10 cellular contexts compared by ENCODE assay signal in genomic region chr11:69639843-69640242, GRCh38. TPM values are rescaled to one million over a fixed set of nuclear protein-coding genes. Genes with fewer than 3 reads are reported as not detected.
DNase-seq lines count a peak whose midpoint lies in the region; ATAC-seq and TF ChIP-seq lines count a peak whose summit lies in the region.
"Had no signal": no experiment of that assay in that cellular context is flagged by ENCODE, and none has a peak within 500 bp of the region (broad histone marks: within the 10 kb centered on the region; RNA-seq: fewer than 3 reads in every experiment).

No MANE protein-coding gene starts in this region.

- H3K9ac ChIP-seq in HUES6 (ENCODE audit: low read length) (peak overlapping the region; percentile 93), skeletal muscle satellite cell (ENCODE audit: low read depth, low read length) (peak overlapping the region; percentile 99)

- peaks cover 29% of the 10 kb centered on the region for H3K4me1 ChIP-seq in HUES6 (ENCODE audit: control insufficient read depth, insufficient read depth, low read length)
- peaks cover 14 to 52% of the 10 kb centered on the region in 2 donors for H3K4me1 ChIP-seq in ascending aorta
- peaks cover 51% of the 10 kb centered on the region for H3K4me1 ChIP-seq in skeletal muscle satellite cell (ENCODE audit: control insufficient read depth, insufficient read depth, low read length)

- H3K4me3 ChIP-seq in HUES6 (ENCODE audit: low read depth, low read length) (peak overlapping the region; percentile 100), ascending aorta (peak overlapping the region; percentile 88), iPS-11a (ENCODE audit: low read depth, low read length) (peak overlapping the region; percentile 41), skeletal muscle satellite cell (ENCODE audit: low read length) (peak overlapping the region; percentile 100)

- ATAC-seq in left cardiac atrium: no peak

- H3K27ac ChIP-seq in HUES6 (ENCODE audit: low read depth, low read length): peak overlapping the region; percentile 96; the same call in 1 of the 2 replicates
- H3K27ac ChIP-seq in ascending aorta: no peak overlapping the region

- TF ChIP-seq CTCF in ascending aorta (IDR thresholded peaks at IDR 0.05) (no peak), GM10266 (IDR thresholded peaks at IDR 0.05; ENCODE audit: control insufficient read depth, insufficient read depth, low read depth, missing control alignments) (no peak)

- peak overlapping the region; percentile 94 for H3K4me2 ChIP-seq in skeletal muscle satellite cell (ENCODE audit: low read length)

- intact Hi-C loops in ascending aorta (cut with DNase I): loop anchor here (5.0 to 10.0 kb wide), 3 partner anchors 223 to 798 kb away; partner anchors contain the start of gene CPT1A
- intact Hi-C loops in left cardiac atrium (cut with DNase I): loop anchor here (5.0 kb wide), 3 partner anchors 143 to 348 kb away; partner anchors contain the start of gene MYEOV (in 2 of the 2)

- peaks cover 16% of the 10 kb centered on the region for H3K36me3 ChIP-seq in HUES6 (ENCODE audit: control insufficient read depth, insufficient read depth, low read length)
- peaks cover 0 to 4% of the 10 kb centered on the region in 2 donors for H3K36me3 ChIP-seq in ascending aorta
- H3K36me3 ChIP-seq in skeletal muscle satellite cell (ENCODE audit: insufficient read depth, low read length): peaks cover 17% of the 10 kb centered on the region

- no peaks in the 10 kb centered on the region for H3K9me3 ChIP-seq in HUES6 (ENCODE audit: control insufficient read depth, insufficient read depth, low read depth, low read length)
- no peaks in the 10 kb centered on the region for H3K9me3 ChIP-seq in ascending aorta
- H3K9me3 ChIP-seq in skeletal muscle satellite cell (replicated peaks; ENCODE audit: low read length): no peaks in the 10 kb centered on the region

- peaks cover 22% of the 10 kb centered on the region for H3K27me3 ChIP-seq in HUES6 (ENCODE audit: control insufficient read depth, insufficient read depth, low read length)
- no peaks in the 10 kb centered on the region for H3K27me3 ChIP-seq in ascending aorta
- no peaks in the 10 kb centered on the region for H3K27me3 ChIP-seq in skeletal muscle satellite cell (ENCODE audit: control insufficient read depth, insufficient read depth, low read length)

- DNase-seq in ascending aorta (ENCODE audit: low spot score in 2 of 2): no peak
- DNase-seq in medulla oblongata (ENCODE audit: extremely low spot score): no peak
- DNase-seq in GM10266 (ENCODE audit: extremely low spot score): no peak
- no peak for DNase-seq in NCI-H2029 (lab: John Stamatoyannopoulos, UW)
- DNase-seq in left cardiac atrium: no peak
- DNase-seq: NCI-H1048, SHP77 treated with DMSO at 0.1 percent for 48 hours had no signal

RNA-seq across cellular contexts. Expression of gene CCND1, which starts 1.1 kb away (rescaled TPM):
- 90.6 TPM for total RNA-seq in ascending aorta
- total RNA-seq in skeletal muscle satellite cell (2012; rRNA removed): 480 and 562 TPM in 2 replicates
- 100 to 1,000 TPM; 150 to 169 TPM for total RNA-seq in left cardiac atrium

RNA-seq across cellular contexts. Expression of gene LTO1, which starts 35.3 kb away (rescaled TPM):
- 10.2 TPM for total RNA-seq in ascending aorta
- 17.3 and 18.5 TPM in 2 replicates for total RNA-seq in skeletal muscle satellite cell (2012; rRNA removed)
- 10 to 100 TPM; 10.5 to 12.1 TPM for total RNA-seq in left cardiac atrium

Comparison
In these comparisons a context has a peak if more than half of its experiments do, and no peak if none do; other contexts are left out.
1. H3K4me3 ChIP-seq: peak in every context shown above with its lines; median percentile 100 in HUES6; 100 in skeletal muscle satellite cell; 88 in ascending aorta; 41 in iPS-11a.